10 cellular contexts compared by ENCODE assay signal in the genomic region with DNA sequence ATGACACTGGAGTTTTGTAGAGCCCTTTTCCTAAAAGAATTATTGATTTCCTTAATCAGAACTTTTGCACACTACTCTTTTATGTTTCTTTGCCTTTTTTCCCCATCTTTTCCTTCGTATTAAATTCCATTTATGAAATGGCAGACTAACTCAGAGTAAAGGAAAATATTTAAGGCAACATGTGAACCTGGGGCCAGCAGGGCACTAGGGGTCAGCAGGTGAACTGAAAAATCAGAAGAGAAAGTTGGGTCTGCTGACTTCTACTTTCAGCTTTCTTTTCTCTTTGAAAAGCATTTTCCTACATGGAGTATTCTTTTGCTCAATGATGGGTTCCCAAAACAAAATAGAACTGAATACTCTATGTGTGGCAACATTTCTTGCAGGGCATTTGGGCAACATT.
"Had no signal": no experiment of that assay in that cellular context is flagged by ENCODE, and none has a peak within 500 bp of the region (broad histone marks: within the 10 kb centered on the region; RNA-seq: fewer than 3 reads in every experiment).

No MANE protein-coding gene starts in this region.

- ATAC-seq: HCT116, K562 had no signal

- H3K9me3 ChIP-seq: HAP-1 had no signal

- H3K36me3 ChIP-seq: HAP-1 had no signal

- H3K4me3 ChIP-seq: GM23248, HAP-1, K562 had no signal

- FAIRE-seq: K562 had no signal

- H2AFZ ChIP-seq: GM23248 had no signal

- H3K4me1 ChIP-seq: HAP-1 had no signal

- H3K9ac ChIP-seq: GM23248 had no signal

- DNase-seq: GM23248, GOT3, H7, HFFc6, IMR-90, KG1 had no signal

- H3K27ac ChIP-seq: GM23248, HL-60 had no signal
